In genomic region chrX:153921070-153921469, GRCh38 we compare ENCODE assay signal across 27 cellular contexts. TPM values are rescaled to one million over a fixed set of nuclear protein-coding genes. Genes with fewer than 3 reads are reported as not detected.
DNase-seq lines count a peak whose midpoint lies in the region; ATAC-seq and TF ChIP-seq lines count a peak whose summit lies in the region.
"Had no signal": no experiment of that assay in that cellular context is flagged by ENCODE, and none has a peak within 500 bp of the region (broad histone marks: within the 10 kb centered on the region; RNA-seq: fewer than 3 reads in every experiment).

No MANE protein-coding gene starts in this region.

- peak overlapping the region; percentile 55 for H2AFZ ChIP-seq in neuronal stem cell (ENCODE audit: low read length)

- no peaks in the 10 kb centered on the region for H3K9me3 Mint-ChIP-seq in MCF 10A (ENCODE audit: unreplicated experiment)
- H3K9me3 Mint-ChIP-seq: activated T-cell treated with anti-CD3 and anti-CD28 coated beads, Interleukin-2, amount 50 U/mL, for 24 hours had no signal

- H3K4me1 ChIP-seq in breast epithelium (no peaks in the 10 kb centered on the region), neuronal stem cell (ENCODE audit: control insufficient read depth in 2 of 2, insufficient read depth in 1 of 2, low read depth in 1 of 2, low read length in 2 of 2) (peaks cover 2 to 20% of the 10 kb centered on the region in 2 donors), uterus (peaks cover 0 to 4% of the 10 kb centered on the region in 2 donors)

- ATAC-seq in activated CD4-positive, CD25-positive, alpha-beta regulatory T cell treated with anti-CD3 and anti-CD28 coated beads, Interleukin-2, amount 50 U/mL, for 24 hours: no peak
- ATAC-seq in GM21367 (IDR thresholded peaks at IDR 0.05; ENCODE audit: unreplicated experiment): no peak
- ATAC-seq: left lung, upper lobe of right lung had no signal

- TF ChIP-seq POLR2A in breast epithelium (IDR thresholded peaks at IDR 0.05): no peak
- no peak for TF ChIP-seq POLR2A in uterus (IDR thresholded peaks at IDR 0.05)

- no peak for TF ChIP-seq CTCF in breast epithelium (IDR thresholded peaks at IDR 0.05)
- TF ChIP-seq CTCF in MCF 10A (IDR thresholded peaks at IDR 0.05; ENCODE audit: unreplicated experiment): no peak
- no peak for TF ChIP-seq CTCF in WERI-Rb-1 (IDR thresholded peaks at IDR 0.05; ENCODE audit: low read depth, low read length)
- TF ChIP-seq CTCF in uterus (IDR thresholded peaks at IDR 0.05): no peak

- H3K27ac ChIP-seq in breast epithelium: peak overlapping the region in 1 of 2 donors; percentile 48
- H3K27ac ChIP-seq in WERI-Rb-1: peak overlapping the region; percentile 92
- no peak overlapping the region for H3K27ac ChIP-seq in neuronal stem cell (replicated peaks; ENCODE audit: low read length)
- peak overlapping the region; percentile 33 to 70 for H3K27ac ChIP-seq in uterus
- H3K27ac ChIP-seq: upper lobe of right lung had no signal

- no peak for DNase-seq in breast epithelium (ENCODE audit: low spot score in 2 of 2)
- DNase-seq in MCF 10A (ENCODE audit: unreplicated experiment): no peak
- peak; percentile 37 for DNase-seq in WERI-Rb-1
- no peak for DNase-seq in neuronal stem cell (ENCODE audit: low spot score)
- DNase-seq in uterus: no peak
- DNase-seq in T-helper 2 cell: no peak
- DNase-seq: activated CD4-positive, CD25-positive, alpha-beta regulatory T cell; activated gamma-delta T cell treated with Interleukin-2 at 50 U/mL for 16 hours; activated T-cell treated with anti-CD3 and anti-CD28 coated beads, Interleukin-2, amount 50 U/mL, for 24 hours; effector CD8-positive, alpha-beta T cell; hippocampal formation; immature natural killer cell; midbrain; NCI-H1105; NCI-H1930; NCI-H748 treated with DMSO at 0.1 percent for 48 hours; nephron progenitor cell; stimulated activated CD4-positive, alpha-beta T cell treated with anti-CD3 and anti-CD28 coated beads, Interleukin-2, amount 100 ng/mL, for 24 hours; T1000; upper lobe of right lung had no signal

- no peak overlapping the region for H3K27ac Mint-ChIP-seq in MCF 10A (ENCODE audit: low read depth, unreplicated experiment)
- H3K27ac Mint-ChIP-seq: activated T-cell treated with anti-CD3 and anti-CD28 coated beads, Interleukin-2, amount 50 U/mL, for 24 hours; brain; nephron progenitor cell had no signal

- H3K9me3 ChIP-seq in breast epithelium (no peaks in the 10 kb centered on the region), WERI-Rb-1 (ENCODE audit: severe bottlenecking) (no peaks in the 10 kb centered on the region), neuronal stem cell (replicated peaks in 1 of 2; ENCODE audit: control insufficient read depth in 2 of 2, insufficient read depth in 1 of 2, low read depth in 1 of 2, low read length in 2 of 2) (no peaks in the 10 kb centered on the region), uterus (no peaks in the 10 kb centered on the region)
- H3K9me3 ChIP-seq: HAP-1, left lung, upper lobe of right lung had no signal

- CTCF ChIA-PET in MCF 10A (lab: Yijun Ruan, JAX): interaction anchor here (1.1 to 5.0 kb wide), 3 partner anchors 9 to 28 kb away, joined by 3 to 31 read pairs (median 4); no protein-coding TSS in a partner anchor

- H3K9ac ChIP-seq in neuronal stem cell (ENCODE audit: low read depth, low read length, poor library complexity): no peak overlapping the region

- H3K36me3 ChIP-seq in breast epithelium (no peaks in the 10 kb centered on the region), WERI-Rb-1 (peaks cover 8% of the 10 kb centered on the region), neuronal stem cell (replicated peaks in 1 of 2; ENCODE audit: control insufficient read depth in 2 of 2, insufficient read depth in 2 of 2, low read length in 2 of 2) (no peaks in the 10 kb centered on the region), uterus (no peaks in the 10 kb centered on the region)
- H3K36me3 ChIP-seq: HAP-1, upper lobe of right lung had no signal

- H3K23ac ChIP-seq in neuronal stem cell (ENCODE audit: low read depth, low read length, poor library complexity): no peak overlapping the region

- H3K4me3 ChIP-seq in breast epithelium: peak overlapping the region in 2 of 3 donors; percentile 18 to 46
- H3K4me3 ChIP-seq in WERI-Rb-1 (ENCODE audit: low read depth, low read length): peak overlapping the region; percentile 46
- no peak overlapping the region for H3K4me3 ChIP-seq in neuronal stem cell (ENCODE audit: low read length in 2 of 2)
- no peak overlapping the region for H3K4me3 ChIP-seq in uterus
- H3K4me3 ChIP-seq: HAP-1, smooth muscle cell, upper lobe of right lung had no signal

- H3K4me2 ChIP-seq in neuronal stem cell (ENCODE audit: insufficient read depth, low read length, poor library complexity, severe bottlenecking): no peak overlapping the region
- H3K4me2 ChIP-seq: smooth muscle cell had no signal

- POLR2A ChIA-PET in MCF 10A (lab: Yijun Ruan, JAX): interaction anchor here (0.6 kb wide), 1 partner anchor 50 kb away, joined by 3 read pairs; no protein-coding TSS in a partner anchor

- no CpG with 5 or more reads among the region's 16 CpGs for WGBS in neuronal stem cell (ENCODE audit: extremely low coverage in 2 of 2, insufficient read length in 2 of 2, insufficient replicate concordance in 1 of 2), 2 donors

- no peaks in the 10 kb centered on the region for H3K79me1 ChIP-seq in neuronal stem cell (ENCODE audit: low read depth, low read length)

- no peak overlapping the region for H2BK5ac ChIP-seq in neuronal stem cell (ENCODE audit: low read length)

- H3K4ac ChIP-seq in neuronal stem cell (ENCODE audit: low read length): no peak overlapping the region

- no peak overlapping the region for H3K18ac ChIP-seq in neuronal stem cell (ENCODE audit: low read length)

- peaks cover 17% of the 10 kb centered on the region for H3K4me1 Mint-ChIP-seq in MCF 10A (ENCODE audit: insufficient read depth, unreplicated experiment)

- H3K27me3 Mint-ChIP-seq in MCF 10A (ENCODE audit: insufficient read depth, unreplicated experiment): peaks cover 39% of the 10 kb centered on the region
- H3K27me3 Mint-ChIP-seq: brain had no signal

- intact Hi-C loops in breast epithelium (cut with DNase I; ENCODE audit: low total_unique reads) (no loop called here), MCF 10A (cut with micrococcal nuclease) (no loop called here), uterus (cut with DNase I; ENCODE audit: low total_unique reads) (no loop called here)

- no peak overlapping the region for H2BK15ac ChIP-seq in neuronal stem cell (ENCODE audit: low read length)

- no peaks in the 10 kb centered on the region for H3K36me3 Mint-ChIP-seq in MCF 10A (ENCODE audit: insufficient read depth, unreplicated experiment)
- H3K36me3 Mint-ChIP-seq: brain had no signal

- H3K14ac ChIP-seq in neuronal stem cell (ENCODE audit: low read length): no peak overlapping the region

- no peak overlapping the region for H2BK120ac ChIP-seq in neuronal stem cell (ENCODE audit: low read depth, low read length)

- no peak overlapping the region for H4K8ac ChIP-seq in neuronal stem cell (ENCODE audit: low read depth, low read length)

- H2AK5ac ChIP-seq in neuronal stem cell (ENCODE audit: low read depth, low read length): no peak overlapping the region

- no peak overlapping the region for H4K91ac ChIP-seq in neuronal stem cell (ENCODE audit: low read depth, low read length, poor library complexity)

- H3K27me3 ChIP-seq in breast epithelium: peaks cover 0 to 71% of the 10 kb centered on the region in 2 donors
- peaks cover 21% of the 10 kb centered on the region for H3K27me3 ChIP-seq in WERI-Rb-1 (ENCODE audit: insufficient read depth, low read depth, severe bottlenecking)
- peaks cover 0 to 57% (median 5%) of the 10 kb centered on the region in 3 experiments for H3K27me3 ChIP-seq in neuronal stem cell (ENCODE audit: control insufficient read depth in 3 of 3, insufficient read depth in 3 of 3, low read depth in 1 of 3, low read length in 3 of 3)
- no peaks in the 10 kb centered on the region for H3K27me3 ChIP-seq in uterus
- H3K27me3 ChIP-seq: left lung, upper lobe of right lung had no signal

- BruUV-seq in MCF 10A (replicated peaks; lab: Mats Ljungman, UMichigan): no TSS peak

- H2BK12ac ChIP-seq in neuronal stem cell (ENCODE audit: low read length): no peak overlapping the region

- H3K4me3 Mint-ChIP-seq in MCF 10A (ENCODE audit: unreplicated experiment): no peak overlapping the region
- H3K4me3 Mint-ChIP-seq: brain, nephron progenitor cell had no signal

RNA-seq across cellular contexts. Expression of gene ARHGAP4, which starts 5.0 kb away (rescaled TPM):
- total RNA-seq in breast epithelium (10 to 100 TPM; 18.4 to 21.5 (median 19.8) TPM), MCF 10A (2022) (2.3 and 2.6 TPM in 2 replicates), uterus (10 to 100 TPM in 2 of 4 donors, 1 to 10 TPM in 2; 5.1 to 28.3 (median 15.8) TPM)
- 5.4 TPM for polyA plus RNA-seq in neuronal stem cell (2013, experiment 1 of 2)
- 4.9 TPM for polyA plus RNA-seq in neuronal stem cell (2013, experiment 2 of 2)

RNA-seq across cellular contexts. Expression of gene NAA10, which starts 13.8 kb away (rescaled TPM):
- total RNA-seq in breast epithelium (10 to 100 TPM; 57.7 to 81.0 (median 79.2) TPM), MCF 10A (2022) (166 and 196 TPM in 2 replicates), uterus (100 to 1,000 TPM in 2 of 4 donors, 10 to 100 TPM in 2; 37.9 to 198 (median 109) TPM)
- polyA plus RNA-seq in neuronal stem cell (2013, experiment 1 of 2): 94.9 TPM
- 91.4 TPM for polyA plus RNA-seq in neuronal stem cell (2013, experiment 2 of 2)

RNA-seq across cellular contexts. Expression of gene AVPR2, which starts 16.6 kb away (rescaled TPM):
- total RNA-seq in breast epithelium (1 to 10 TPM in 2 of 3 donors, under 1 TPM in 1; 0.44 to 5.9 (median 5.3) TPM), MCF 10A (2022) (not detected in 2 replicates), uterus (1 to 10 TPM in 2 of 4 donors, under 1 TPM in 1, not detected in 1; 0.35 to 5.2 (median 4.4) TPM)
- polyA plus RNA-seq in neuronal stem cell (2013, experiment 1 of 2): not detected
- polyA plus RNA-seq in neuronal stem cell (2013, experiment 2 of 2): not detected
- total RNA-seq: LHCN-M2, smooth muscle cell had no signal
- polyA plus RNA-seq: immature natural killer cell, smooth muscle cell had no signal

RNA-seq across cellular contexts. Expression of gene RENBP, which starts 23.4 kb away (rescaled TPM):
- total RNA-seq in breast epithelium: 10 to 100 TPM in 1 of 3 donors, 1 to 10 TPM in 2; 6.6 to 50.7 (median 6.9) TPM
- total RNA-seq in MCF 10A (2022): 0.23 TPM in 1 of 2 replicates, not detected in the other
- 4.8 TPM for polyA plus RNA-seq in neuronal stem cell (2013, experiment 1 of 2)
- polyA plus RNA-seq in neuronal stem cell (2013, experiment 2 of 2): 4.7 TPM
- 1 to 10 TPM in 3 of 4 donors, under 1 TPM in 1; 0.77 to 5.9 (median 2.6) TPM for total RNA-seq in uterus
- total RNA-seq: smooth muscle cell had no signal

RNA-seq across cellular contexts. Expression of gene L1CAM, which starts 35.1 kb away (rescaled TPM):
- 1 to 10 TPM in 1 of 3 donors, under 1 TPM in 2; 0.29 to 1.8 (median 0.66) TPM for total RNA-seq in breast epithelium
- total RNA-seq in MCF 10A (2022): 20.7 and 41.0 TPM in 2 replicates
- 1.6 TPM for polyA plus RNA-seq in neuronal stem cell (2013, experiment 1 of 2)
- polyA plus RNA-seq in neuronal stem cell (2013, experiment 2 of 2): 1.7 TPM
- 1 to 10 TPM in 2 of 4 donors, under 1 TPM in 1, not detected in 1; 0.26 to 5.1 (median 2.8) TPM for total RNA-seq in uterus
- polyA plus RNA-seq: immature natural killer cell had no signal

Comparison
In these comparisons a context has a peak if more than half of its experiments do, and no peak if none do; other contexts are left out.
1. H3K4me3 ChIP-seq: peak in breast epithelium (2 of 3) and WERI-Rb-1 (single experiment); none in neuronal stem cell (0 of 2) and uterus (0 of 2).